ENCODE assay signal across 1 cellular context in the genomic region with DNA sequence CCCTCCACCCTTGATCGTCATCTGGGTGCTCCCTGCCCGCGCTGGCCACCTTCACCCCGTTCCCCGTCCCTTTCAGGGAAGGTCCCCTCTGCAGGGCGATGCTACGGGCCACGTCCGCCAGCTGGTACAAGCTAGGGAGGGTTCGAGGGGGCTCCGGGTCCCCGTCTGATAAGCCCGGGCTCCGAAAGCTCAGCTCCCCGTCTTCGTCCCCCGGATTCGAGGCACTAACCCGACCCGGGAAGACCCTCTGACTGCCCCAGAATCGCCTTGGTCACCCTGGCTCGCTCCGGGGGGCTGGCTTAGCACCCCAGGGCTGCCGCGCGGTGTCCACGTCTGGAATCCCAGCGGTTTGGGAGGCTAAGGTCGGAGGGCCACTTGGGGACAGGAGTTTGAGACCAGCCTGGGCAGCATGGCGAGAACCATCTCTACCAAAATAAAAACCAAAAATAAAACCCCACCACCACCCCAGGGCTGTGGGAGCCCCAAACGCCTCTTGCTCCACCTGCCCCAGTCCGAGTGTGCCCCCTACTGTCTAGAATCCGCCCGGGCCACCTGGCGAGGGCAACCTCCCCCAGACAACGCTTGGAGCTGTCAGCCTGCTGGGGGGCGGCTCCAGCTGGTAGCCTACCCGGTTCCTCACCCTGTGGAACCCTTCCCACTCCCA.
TF ChIP-seq lines count a peak whose summit lies in the region.

No MANE protein-coding gene starts in this region.

TF ChIP-seq in SK-N-SH treated with all-trans-retinoic acid at 6 μM for 48 hours, 23 proteins besides CTCF, POLR2A, EP300 and RAD21 (continued from another document):
- TF ChIP-seq, protein P1, sequence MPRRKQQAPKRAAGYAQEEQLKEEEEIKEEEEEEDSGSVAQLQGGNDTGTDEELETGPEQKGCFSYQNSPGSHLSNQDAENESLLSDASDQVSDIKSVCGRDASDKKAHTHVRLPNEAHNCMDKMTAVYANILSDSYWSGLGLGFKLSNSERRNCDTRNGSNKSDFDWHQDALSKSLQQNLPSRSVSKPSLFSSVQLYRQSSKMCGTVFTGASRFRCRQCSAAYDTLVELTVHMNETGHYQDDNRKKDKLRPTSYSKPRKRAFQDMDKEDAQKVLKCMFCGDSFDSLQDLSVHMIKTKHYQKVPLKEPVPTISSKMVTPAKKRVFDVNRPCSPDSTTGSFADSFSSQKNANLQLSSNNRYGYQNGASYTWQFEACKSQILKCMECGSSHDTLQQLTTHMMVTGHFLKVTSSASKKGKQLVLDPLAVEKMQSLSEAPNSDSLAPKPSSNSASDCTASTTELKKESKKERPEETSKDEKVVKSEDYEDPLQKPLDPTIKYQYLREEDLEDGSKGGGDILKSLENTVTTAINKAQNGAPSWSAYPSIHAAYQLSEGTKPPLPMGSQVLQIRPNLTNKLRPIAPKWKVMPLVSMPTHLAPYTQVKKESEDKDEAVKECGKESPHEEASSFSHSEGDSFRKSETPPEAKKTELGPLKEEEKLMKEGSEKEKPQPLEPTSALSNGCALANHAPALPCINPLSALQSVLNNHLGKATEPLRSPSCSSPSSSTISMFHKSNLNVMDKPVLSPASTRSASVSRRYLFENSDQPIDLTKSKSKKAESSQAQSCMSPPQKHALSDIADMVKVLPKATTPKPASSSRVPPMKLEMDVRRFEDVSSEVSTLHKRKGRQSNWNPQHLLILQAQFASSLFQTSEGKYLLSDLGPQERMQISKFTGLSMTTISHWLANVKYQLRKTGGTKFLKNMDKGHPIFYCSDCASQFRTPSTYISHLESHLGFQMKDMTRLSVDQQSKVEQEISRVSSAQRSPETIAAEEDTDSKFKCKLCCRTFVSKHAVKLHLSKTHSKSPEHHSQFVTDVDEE (CRISPR knock-in tag; IDR thresholded peaks at IDR 0.05): no peak
